1 cellular context compared by ENCODE assay signal in the genomic region with DNA sequence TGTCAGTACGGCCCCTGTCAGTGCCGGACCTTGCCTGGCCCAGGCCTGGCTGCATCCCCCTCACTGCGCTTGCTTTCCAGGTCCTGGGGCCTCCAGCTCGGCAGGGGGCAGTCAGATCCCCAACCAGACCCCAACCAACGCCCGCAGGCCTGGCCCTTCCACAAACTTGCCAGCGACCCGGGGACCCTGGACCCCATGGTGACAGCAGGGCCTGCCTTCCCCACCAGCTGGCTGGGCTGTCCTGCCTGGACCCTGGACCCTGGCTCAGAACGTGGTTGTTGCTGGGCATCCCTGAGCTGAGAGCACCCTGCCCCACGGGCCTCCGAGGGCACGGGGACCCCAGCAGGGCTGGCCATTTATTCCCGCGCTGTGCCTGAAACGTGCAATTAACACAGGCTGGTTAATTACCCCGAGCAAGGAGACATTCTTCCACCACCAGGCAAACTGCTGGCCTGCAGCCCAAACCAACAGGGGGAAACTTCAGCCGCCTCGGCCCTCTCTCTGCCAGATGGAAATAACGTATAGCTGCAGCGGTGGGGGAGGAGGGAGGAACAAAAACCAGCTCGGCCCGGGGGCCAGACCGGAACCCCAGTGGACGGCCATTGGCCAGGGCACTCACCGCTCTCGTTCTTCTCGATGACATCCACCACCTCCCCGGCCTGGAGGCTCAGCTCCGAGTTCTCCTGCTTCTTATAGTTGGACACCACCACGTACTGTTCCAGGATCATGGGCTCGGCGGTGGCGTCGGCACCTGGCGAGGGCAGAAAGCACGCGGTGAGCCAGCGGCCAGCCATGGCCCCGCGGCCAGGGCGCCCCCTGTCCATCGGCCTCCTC.
TF ChIP-seq lines count a peak whose summit lies in the region.

No MANE protein-coding gene starts in this region.

TF ChIP-seq in HepG2, 621 proteins besides CTCF, POLR2A, EP300 and RAD21 (continued from another document):
- TF ChIP-seq, protein P1, sequence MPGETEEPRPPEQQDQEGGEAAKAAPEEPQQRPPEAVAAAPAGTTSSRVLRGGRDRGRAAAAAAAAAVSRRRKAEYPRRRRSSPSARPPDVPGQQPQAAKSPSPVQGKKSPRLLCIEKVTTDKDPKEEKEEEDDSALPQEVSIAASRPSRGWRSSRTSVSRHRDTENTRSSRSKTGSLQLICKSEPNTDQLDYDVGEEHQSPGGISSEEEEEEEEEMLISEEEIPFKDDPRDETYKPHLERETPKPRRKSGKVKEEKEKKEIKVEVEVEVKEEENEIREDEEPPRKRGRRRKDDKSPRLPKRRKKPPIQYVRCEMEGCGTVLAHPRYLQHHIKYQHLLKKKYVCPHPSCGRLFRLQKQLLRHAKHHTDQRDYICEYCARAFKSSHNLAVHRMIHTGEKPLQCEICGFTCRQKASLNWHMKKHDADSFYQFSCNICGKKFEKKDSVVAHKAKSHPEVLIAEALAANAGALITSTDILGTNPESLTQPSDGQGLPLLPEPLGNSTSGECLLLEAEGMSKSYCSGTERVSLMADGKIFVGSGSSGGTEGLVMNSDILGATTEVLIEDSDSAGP (CRISPR knock-in tag; IDR thresholded peaks at IDR 0.05; ENCODE audit: borderline replicate concordance): peak; percentile 84
- TF ChIP-seq HMG20A (CRISPR knock-in tag; IDR thresholded peaks at IDR 0.05; ENCODE audit: borderline replicate concordance) (no peak; the same call in 1 of the 2 replicates), ZBTB20 (CRISPR knock-in tag; IDR thresholded peaks at IDR 0.05; ENCODE audit: borderline replicate concordance, low read depth) (no peak)
